In genomic region chr6:33583591-33584155, GRCh38 we compare ENCODE assay signal across 9 cellular contexts. TPM values are rescaled to one million over a fixed set of nuclear protein-coding genes. Genes with fewer than 3 reads are reported as not detected.
A peak's percentile ranks its signal among the peaks of the same experiment; 100 is the strongest.
DNase-seq lines count a peak whose midpoint lies in the region; ATAC-seq, FAIRE-seq and TF ChIP-seq lines count a peak whose summit lies in the region.
"Had no signal": no experiment of that assay in that cellular context is flagged by ENCODE, and none has a peak within 500 bp of the region (broad histone marks: within the 10 kb centered on the region; RNA-seq: fewer than 3 reads in every experiment).

No MANE protein-coding gene starts in this region.

- H3K36me3 ChIP-seq in PC-9 (ENCODE audit: low read depth) (no peaks in the 10 kb centered on the region), stomach (no peaks in the 10 kb centered on the region)

- POLR2A ChIA-PET in AG04449 (lab: Yijun Ruan, JAX) = no interaction called here
- POLR2A ChIA-PET in PC-9 (lab: Charles Lee; ENCODE audit: unreplicated experiment) = no interaction called here
- POLR2A ChIA-PET in GM10248 (lab: Yijun Ruan, JAX) = no interaction called here

- no peaks in the 10 kb centered on the region for H3K27me3 ChIP-seq in PC-9 (ENCODE audit: insufficient read depth, low read depth)
- H3K27me3 ChIP-seq in stomach = no peaks in the 10 kb centered on the region

- no peak overlapping the region for H3K27ac ChIP-seq in PC-9
- no peak overlapping the region for H3K27ac ChIP-seq in stomach

- WGBS in stomach, 5 donors = 64 to 76% (median 73%) methylated on average over 8 of the region's 8 CpGs

- TF ChIP-seq CTCF in AG04449 (IDR thresholded peaks at IDR 0.05; ENCODE audit: insufficient read depth, low read length, missing control alignments) = peak; percentile 50
- peak; percentile 27 for TF ChIP-seq CTCF in D721Med (IDR thresholded peaks at IDR 0.05; ENCODE audit: insufficient read depth, missing control alignments)
- TF ChIP-seq CTCF in PC-9 (conservative IDR thresholded peaks at IDR 0.05) = peak; percentile 56; the same call in 1 of the 2 replicates
- TF ChIP-seq CTCF in fibroblast of mammary gland (conservative IDR thresholded peaks at IDR 0.05; ENCODE audit: control insufficient read depth, insufficient read depth, low read depth, low read length) = peak; percentile 38
- no peak for TF ChIP-seq CTCF in GM10248 (IDR thresholded peaks at IDR 0.05; ENCODE audit: control extremely low read depth, extremely low read depth, low read depth, missing control alignments)
- peak in 3 of 7 experiments; percentile 5 to 15 (median 6) for TF ChIP-seq CTCF in stomach (IDR thresholded peaks at IDR 0.05)

- H3K4me3 ChIP-seq in AG04449 (ENCODE audit: low read depth, low read length) = no peak overlapping the region
- H3K4me3 ChIP-seq in PC-9 = no peak overlapping the region
- no peak overlapping the region for H3K4me3 ChIP-seq in fibroblast of mammary gland (ENCODE audit: control insufficient read depth, low read depth, low read length)
- H3K4me3 ChIP-seq in stomach = no peak overlapping the region

- H3F3A ChIP-seq in PC-9 (ENCODE audit: insufficient read depth, low read depth) = peaks cover 14% of the 10 kb centered on the region

- H3K4me1 ChIP-seq in PC-9 (replicated peaks; ENCODE audit: insufficient read depth) = peaks cover 13% of the 10 kb centered on the region
- H3K4me1 ChIP-seq in stomach = peaks cover 17 to 28% (median 25%) of the 10 kb centered on the region in 4 donors

- H4K20me1 ChIP-seq in PC-9 (ENCODE audit: insufficient read depth) = no peaks in the 10 kb centered on the region

- TF ChIP-seq EP300 in stomach (IDR thresholded peaks at IDR 0.05) = no peak

- intact Hi-C loops in PC-9 (cut with micrococcal nuclease; ENCODE audit: unreplicated experiment) (loop anchor here (5.0 kb wide), 1 partner anchor 171 kb away; the partner anchor contains the start of gene PHF1), stomach (cut with DNase I; ENCODE audit: low total_unique reads) (loop anchor here (10.0 kb wide), 1 partner anchor 51 kb away; no protein-coding TSS in a partner anchor)

- no peak for FAIRE-seq in D721Med (lab: Jason Lieb, UNC)

- no peak overlapping the region for H2AFZ ChIP-seq in PC-9

- CTCF ChIA-PET in AG04449 (lab: Yijun Ruan, JAX) = interaction anchor here (0.7 to 15.1 kb wide), 8 partner anchors 9 to 572 kb away, joined by 3 to 539 read pairs (median 20); partner anchors contain the start of gene UQCC2
- CTCF ChIA-PET in PC-9 (lab: Charles Lee) = interaction anchor here (0.7 kb wide), 1 partner anchor 113 kb away, joined by 6 read pairs; no protein-coding TSS in a partner anchor
- CTCF ChIA-PET in GM10248 (lab: Yijun Ruan, JAX) = interaction anchor here (0.6 to 18.3 kb wide), 6 partner anchors 13 to 193 kb away, joined by 3 to 231 read pairs (median 3); no protein-coding TSS in a partner anchor

- H3K9me3 ChIP-seq in PC-9 (ENCODE audit: insufficient read depth, low read depth) = no peaks in the 10 kb centered on the region
- H3K9me3 ChIP-seq in stomach = no peaks in the 10 kb centered on the region

- no peaks in the 10 kb centered on the region for H3K9me2 ChIP-seq in PC-9 (ENCODE audit: insufficient read depth)

- BruUV-seq in PC-9 (replicated peaks; lab: Mats Ljungman, UMichigan) = no TSS peak

- no peak overlapping the region for H3K4me2 ChIP-seq in PC-9

- H3K79me2 ChIP-seq in PC-9 (ENCODE audit: low read depth) = peaks cover 12% of the 10 kb centered on the region

- DNase-seq in AG04449 (ENCODE audit: low read depth, low spot score) (no peak), D721Med (ENCODE audit: insufficient read length, low spot score) (no peak), PC-9 (no peak), fibroblast of mammary gland (ENCODE audit: low read depth) (no peak), GM10248 (ENCODE audit: extremely low spot score) (no peak), stomach (no peak)
- DNase-seq: NCI-H187 treated with DMSO at 0.1 percent for 48 hours had no signal

- no peak for TF ChIP-seq POLR2A in stomach (IDR thresholded peaks at IDR 0.05)

- no peak for ATAC-seq in HG02623 (IDR thresholded peaks at IDR 0.05; ENCODE audit: unreplicated experiment)
- ATAC-seq in GM21737 (IDR thresholded peaks at IDR 0.05; ENCODE audit: unreplicated experiment) = no peak

RNA-seq across cellular contexts. Expression of gene BAK1, which starts 3.6 kb away (rescaled TPM):
- total RNA-seq in PC-9 (2021) (24.6 and 28.4 TPM in 2 replicates), stomach (10 to 100 TPM in 3 of 5 donors, 1 to 10 TPM in 2; 2.9 to 97.0 (median 22.3) TPM)
- 10 to 100 TPM; 14.6 to 31.5 (median 24.6) TPM for polyA plus RNA-seq in stomach

RNA-seq across cellular contexts. Expression of gene ITPR3, which starts 37.4 kb away (rescaled TPM):
- total RNA-seq in PC-9 (2021) (78.3 and 86.9 TPM in 2 replicates), stomach (100 to 1,000 TPM in 3 of 5 donors, 10 to 100 TPM in 2; 46.3 to 149 (median 105) TPM)
- polyA plus RNA-seq in stomach = 10 to 100 TPM; 14.1 to 17.1 (median 14.3) TPM
